ENCODE assay signal across 20 cellular contexts in the genomic region with DNA sequence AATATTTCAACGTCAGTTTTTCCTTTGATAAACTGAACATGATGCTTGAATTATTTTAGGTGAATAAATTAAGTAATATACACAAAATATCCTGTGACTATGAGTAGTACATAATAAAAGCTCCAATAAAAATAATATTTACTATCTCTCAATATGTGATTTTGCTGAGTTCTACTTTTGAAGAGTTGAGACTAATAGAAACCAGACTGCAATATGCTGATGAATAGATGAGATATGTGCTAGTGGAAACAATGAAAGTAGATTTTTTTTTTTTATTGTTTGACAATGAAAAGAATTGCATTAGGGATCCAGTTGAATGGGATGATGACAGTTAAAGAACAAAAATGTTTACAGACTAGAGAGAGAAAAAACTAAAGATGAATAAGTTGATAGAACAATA. TPM values are rescaled to one million over a fixed set of nuclear protein-coding genes. Genes with fewer than 3 reads are reported as not detected.
A peak's percentile ranks its signal among the peaks of the same experiment; 100 is the strongest.
DNase-seq lines count a peak whose midpoint lies in the region; ATAC-seq and TF ChIP-seq lines count a peak whose summit lies in the region.
"Had no signal": no experiment of that assay in that cellular context is flagged by ENCODE, and none has a peak within 500 bp of the region (broad histone marks: within the 10 kb centered on the region; RNA-seq: fewer than 3 reads in every experiment).

No MANE protein-coding gene starts in this region.

- no peaks in the 10 kb centered on the region; the same call in 1 of the 2 replicates for H3K9me3 ChIP-seq in SK-N-MC (ENCODE audit: low read depth, low read length)
- no peaks in the 10 kb centered on the region for H3K9me3 ChIP-seq in neural progenitor cell (ENCODE audit: low read depth)
- H3K9me3 ChIP-seq: A549; BLaER1 treated with 17β-estradiol and CSF1 and Interleukin-3, amounts not matched to agents 10 nM and 100 nM; Caco-2 had no signal

- no peak overlapping the region for H3K4me2 ChIP-seq in neural progenitor cell
- H3K4me2 ChIP-seq: A549; BLaER1 treated with 17β-estradiol and CSF1 and Interleukin-3, amounts not matched to agents 10 nM and 100 nM had no signal

- no peaks in the 10 kb centered on the region for H3K9me3 Mint-ChIP-seq in neural progenitor cell
- H3K9me3 Mint-ChIP-seq in activated naive CD4-positive, alpha-beta T cell treated with anti-CD3 and anti-CD28 coated beads, Interleukin-2, amount 50 U/mL, for 72 hours: peaks cover 11 to 18% of the 10 kb centered on the region in 2 donors

- H3K4me1 ChIP-seq in neural progenitor cell: peaks cover 5% of the 10 kb centered on the region
- H3K4me1 ChIP-seq: A549, Caco-2 had no signal

- no peak overlapping the region for H3K27ac Mint-ChIP-seq in neural progenitor cell
- H3K27ac Mint-ChIP-seq in activated naive CD4-positive, alpha-beta T cell treated with anti-CD3 and anti-CD28 coated beads, Interleukin-2, amount 50 U/mL, for 72 hours: no peak overlapping the region
- H3K27ac Mint-ChIP-seq: B cell; CD4-positive, alpha-beta T cell; CD8-positive, alpha-beta T cell had no signal

- H3K36me3 Mint-ChIP-seq in neural progenitor cell: no peaks in the 10 kb centered on the region
- no peaks in the 10 kb centered on the region for H3K36me3 Mint-ChIP-seq in activated naive CD4-positive, alpha-beta T cell treated with anti-CD3 and anti-CD28 coated beads, Interleukin-2, amount 50 U/mL, for 72 hours
- H3K36me3 Mint-ChIP-seq: CD8-positive, alpha-beta T cell had no signal

- H3K4me3 Mint-ChIP-seq in neural progenitor cell: no peak overlapping the region
- H3K4me3 Mint-ChIP-seq: B cell; CD4-positive, alpha-beta T cell; CD8-positive, alpha-beta T cell had no signal

- H3K79me2 ChIP-seq in neural progenitor cell (ENCODE audit: low read depth): no peaks in the 10 kb centered on the region

- H3K36me3 ChIP-seq in SK-N-MC (ENCODE audit: insufficient read depth, low read length) (no peaks in the 10 kb centered on the region), neural progenitor cell (no peaks in the 10 kb centered on the region)
- H3K36me3 ChIP-seq: BLaER1 treated with 17β-estradiol and CSF1 and Interleukin-3, amounts not matched to agents 10 nM and 100 nM had no signal

- ATAC-seq in SK-N-SH treated with all-trans-retinoic acid at 6 μM for 48 hours: no peak
- no peak for ATAC-seq in activated naive CD4-positive, alpha-beta T cell treated with anti-CD3 and anti-CD28 coated beads, Interleukin-2, amount 50 U/mL, for 72 hours
- ATAC-seq: A549; CD8-positive, alpha-beta T cell; GM12878 had no signal

- H3K4me1 Mint-ChIP-seq in neural progenitor cell: peaks cover 5% of the 10 kb centered on the region
- H3K4me1 Mint-ChIP-seq: B cell had no signal

- no peaks in the 10 kb centered on the region for H3K27me3 Mint-ChIP-seq in neural progenitor cell (ENCODE audit: insufficient read depth, low read depth)
- H3K27me3 Mint-ChIP-seq: B cell; CD4-positive, alpha-beta T cell had no signal

- H2AFZ ChIP-seq in neural progenitor cell (replicated peaks): peak overlapping the region; percentile 47

- no peak for TF ChIP-seq CTCF in neural progenitor cell (IDR thresholded peaks at IDR 0.05)

- H3F3A ChIP-seq in neural progenitor cell (ENCODE audit: low read depth): no peaks in the 10 kb centered on the region

- H3K9ac ChIP-seq in SK-N-MC (ENCODE audit: insufficient read length): no peak overlapping the region
- H3K9ac ChIP-seq in neural progenitor cell: no peak overlapping the region
- H3K9ac ChIP-seq: BLaER1 treated with 17β-estradiol and CSF1 and Interleukin-3, amounts not matched to agents 10 nM and 100 nM had no signal

- DNase-seq in SK-N-MC (ENCODE audit: low read depth, low spot score): no peak
- DNase-seq in neural progenitor cell (ENCODE audit: low spot score): no peak
- no peak for DNase-seq in activated naive CD4-positive, alpha-beta T cell treated with anti-CD3 and anti-CD28 coated beads, Interleukin-2, amount 50 U/mL, for 72 hours (ENCODE audit: low spot score in 2 of 2)
- DNase-seq in NK-92 (lab: John Stamatoyannopoulos, UW; ENCODE audit: unreplicated experiment): no peak
- no peak for DNase-seq in cortex of kidney (lab: John Stamatoyannopoulos, UW)
- DNase-seq in GM03348 (ENCODE audit: low spot score): no peak
- DNase-seq: 8988T; AML-193; Caco-2; Calu3; CD4-positive, alpha-beta T cell; CD8-positive, alpha-beta T cell; DMS79 treated with DMSO at 0.1 percent for 48 hours; GF-D8 had no signal

- H3K27me3 ChIP-seq in neural progenitor cell: no peaks in the 10 kb centered on the region
- H3K27me3 ChIP-seq: BLaER1 treated with 17β-estradiol and CSF1 and Interleukin-3, amounts not matched to agents 10 nM and 100 nM had no signal

- H4K20me1 ChIP-seq in neural progenitor cell (ENCODE audit: low read depth): no peaks in the 10 kb centered on the region
- H4K20me1 ChIP-seq: BLaER1 treated with 17β-estradiol and CSF1 and Interleukin-3, amounts not matched to agents 10 nM and 100 nM had no signal

- H3K4me3 ChIP-seq in SK-N-MC: peak overlapping the region; percentile 49; the same call in 1 of the 2 replicates
- no peak overlapping the region for H3K4me3 ChIP-seq in neural progenitor cell
- H3K4me3 ChIP-seq: A549; BLaER1 treated with 17β-estradiol and CSF1 and Interleukin-3, amounts not matched to agents 10 nM and 100 nM; GM12878 had no signal

- peak overlapping the region; percentile 6; the same call in 1 of the 2 replicates for H3K27ac ChIP-seq in SK-N-MC
- H3K27ac ChIP-seq in neural progenitor cell: no peak overlapping the region
- H3K27ac ChIP-seq: A549; BLaER1 treated with 17β-estradiol and CSF1 and Interleukin-3, amounts not matched to agents 10 nM and 100 nM; C4-2B had no signal

TF ChIP-seq in SK-N-SH treated with all-trans-retinoic acid at 6 μM for 48 hours, 23 proteins besides CTCF, POLR2A, EP300 and RAD21:
- no peak for TF ChIP-seq ZNF8 (CRISPR knock-in tag; IDR thresholded peaks at IDR 0.05)
- TF ChIP-seq TCF4 (CRISPR knock-in tag; IDR thresholded peaks at IDR 0.05; ENCODE audit: borderline replicate concordance): peak; percentile 56; the same call in 1 of the 2 replicates
- TF ChIP-seq, protein P1, sequence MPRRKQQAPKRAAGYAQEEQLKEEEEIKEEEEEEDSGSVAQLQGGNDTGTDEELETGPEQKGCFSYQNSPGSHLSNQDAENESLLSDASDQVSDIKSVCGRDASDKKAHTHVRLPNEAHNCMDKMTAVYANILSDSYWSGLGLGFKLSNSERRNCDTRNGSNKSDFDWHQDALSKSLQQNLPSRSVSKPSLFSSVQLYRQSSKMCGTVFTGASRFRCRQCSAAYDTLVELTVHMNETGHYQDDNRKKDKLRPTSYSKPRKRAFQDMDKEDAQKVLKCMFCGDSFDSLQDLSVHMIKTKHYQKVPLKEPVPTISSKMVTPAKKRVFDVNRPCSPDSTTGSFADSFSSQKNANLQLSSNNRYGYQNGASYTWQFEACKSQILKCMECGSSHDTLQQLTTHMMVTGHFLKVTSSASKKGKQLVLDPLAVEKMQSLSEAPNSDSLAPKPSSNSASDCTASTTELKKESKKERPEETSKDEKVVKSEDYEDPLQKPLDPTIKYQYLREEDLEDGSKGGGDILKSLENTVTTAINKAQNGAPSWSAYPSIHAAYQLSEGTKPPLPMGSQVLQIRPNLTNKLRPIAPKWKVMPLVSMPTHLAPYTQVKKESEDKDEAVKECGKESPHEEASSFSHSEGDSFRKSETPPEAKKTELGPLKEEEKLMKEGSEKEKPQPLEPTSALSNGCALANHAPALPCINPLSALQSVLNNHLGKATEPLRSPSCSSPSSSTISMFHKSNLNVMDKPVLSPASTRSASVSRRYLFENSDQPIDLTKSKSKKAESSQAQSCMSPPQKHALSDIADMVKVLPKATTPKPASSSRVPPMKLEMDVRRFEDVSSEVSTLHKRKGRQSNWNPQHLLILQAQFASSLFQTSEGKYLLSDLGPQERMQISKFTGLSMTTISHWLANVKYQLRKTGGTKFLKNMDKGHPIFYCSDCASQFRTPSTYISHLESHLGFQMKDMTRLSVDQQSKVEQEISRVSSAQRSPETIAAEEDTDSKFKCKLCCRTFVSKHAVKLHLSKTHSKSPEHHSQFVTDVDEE (CRISPR knock-in tag; IDR thresholded peaks at IDR 0.05): no peak
TF ChIP-seq in SK-N-SH treated with all-trans-retinoic acid at 6 μM for 48 hours: peak in this region for 1.

RNA-seq across cellular contexts. Expression of a gene that starts 16.4 kb away (rescaled TPM):
- 0.17 and 0.31 TPM in 2 replicates for total RNA-seq in neural progenitor cell (ENCODE audit: low replicate concordance)
- total RNA-seq in activated naive CD4-positive, alpha-beta T cell treated with anti-CD3 and anti-CD28 coated beads, Interleukin-2, amount 50 U/mL, for 72 hours: not detected
- total RNA-seq: B cell; Caco-2; Calu3; CD4-positive, alpha-beta T cell; CD8-positive, alpha-beta T cell; GM12878 had no signal
